ENCODE assay signal across 2 cellular contexts in the genomic region with DNA sequence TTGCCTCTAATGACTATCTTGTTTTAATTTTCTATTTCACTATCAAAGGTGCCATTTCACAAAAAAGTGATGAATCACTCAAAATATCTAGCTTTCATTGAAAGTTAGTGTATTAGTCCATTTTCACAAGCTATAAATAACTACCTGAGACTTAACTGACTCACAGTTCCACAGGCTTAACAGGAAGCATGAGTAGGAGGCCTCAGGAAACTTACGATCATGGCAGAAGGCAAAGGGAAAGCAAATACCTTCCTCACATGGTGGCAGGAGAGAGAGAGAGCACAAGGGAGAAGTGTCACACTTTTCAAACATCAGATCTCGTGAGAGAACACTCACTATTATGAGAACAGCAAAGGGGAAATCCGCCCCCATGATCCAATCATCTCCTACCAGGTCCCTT.
TF ChIP-seq lines count a peak whose summit lies in the region.

No MANE protein-coding gene starts in this region.

TF ChIP-seq in SK-N-SH, 30 proteins besides CTCF, POLR2A, EP300 and RAD21 (continued from another document):
- TF ChIP-seq USF1 (IDR thresholded peaks at IDR 0.05; ENCODE audit: borderline replicate concordance, low read depth) (no peak), RFX5 (IDR thresholded peaks at IDR 0.05; ENCODE audit: low read length) (no peak), TEAD4 (IDR thresholded peaks at IDR 0.05; ENCODE audit: borderline replicate concordance, insufficient read depth) (no peak), SIN3A (IDR thresholded peaks at IDR 0.05; ENCODE audit: borderline replicate concordance, low read depth, low read length) (no peak), JUND (IDR thresholded peaks at IDR 0.05) (no peak), EZH2phosphoT487 (IDR thresholded peaks at IDR 0.05; ENCODE audit: borderline replicate concordance, low read depth) (no peak), IRF3 (IDR thresholded peaks at IDR 0.05; ENCODE audit: low read depth, low read length) (no peak), NFIC (IDR thresholded peaks at IDR 0.05; ENCODE audit: borderline replicate concordance) (no peak)
- TF ChIP-seq, protein P1, sequence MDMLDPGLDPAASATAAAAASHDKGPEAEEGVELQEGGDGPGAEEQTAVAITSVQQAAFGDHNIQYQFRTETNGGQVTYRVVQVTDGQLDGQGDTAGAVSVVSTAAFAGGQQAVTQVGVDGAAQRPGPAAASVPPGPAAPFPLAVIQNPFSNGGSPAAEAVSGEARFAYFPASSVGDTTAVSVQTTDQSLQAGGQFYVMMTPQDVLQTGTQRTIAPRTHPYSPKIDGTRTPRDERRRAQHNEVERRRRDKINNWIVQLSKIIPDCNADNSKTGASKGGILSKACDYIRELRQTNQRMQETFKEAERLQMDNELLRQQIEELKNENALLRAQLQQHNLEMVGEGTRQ (IDR thresholded peaks at IDR 0.05; ENCODE audit: borderline replicate concordance, low read depth, low read length): no peak

TF ChIP-seq in SK-N-SH treated with all-trans-retinoic acid at 6 μM for 48 hours, 23 proteins besides CTCF, POLR2A, EP300 and RAD21 (continued from another document):
- TF ChIP-seq, protein P2, sequence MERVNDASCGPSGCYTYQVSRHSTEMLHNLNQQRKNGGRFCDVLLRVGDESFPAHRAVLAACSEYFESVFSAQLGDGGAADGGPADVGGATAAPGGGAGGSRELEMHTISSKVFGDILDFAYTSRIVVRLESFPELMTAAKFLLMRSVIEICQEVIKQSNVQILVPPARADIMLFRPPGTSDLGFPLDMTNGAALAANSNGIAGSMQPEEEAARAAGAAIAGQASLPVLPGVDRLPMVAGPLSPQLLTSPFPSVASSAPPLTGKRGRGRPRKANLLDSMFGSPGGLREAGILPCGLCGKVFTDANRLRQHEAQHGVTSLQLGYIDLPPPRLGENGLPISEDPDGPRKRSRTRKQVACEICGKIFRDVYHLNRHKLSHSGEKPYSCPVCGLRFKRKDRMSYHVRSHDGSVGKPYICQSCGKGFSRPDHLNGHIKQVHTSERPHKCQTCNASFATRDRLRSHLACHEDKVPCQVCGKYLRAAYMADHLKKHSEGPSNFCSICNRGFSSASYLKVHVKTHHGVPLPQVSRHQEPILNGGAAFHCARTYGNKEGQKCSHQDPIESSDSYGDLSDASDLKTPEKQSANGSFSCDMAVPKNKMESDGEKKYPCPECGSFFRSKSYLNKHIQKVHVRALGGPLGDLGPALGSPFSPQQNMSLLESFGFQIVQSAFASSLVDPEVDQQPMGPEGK (CRISPR knock-in tag; IDR thresholded peaks at IDR 0.05; ENCODE audit: borderline replicate concordance): no peak
- no peak for TF ChIP-seq ZNF565 (CRISPR knock-in tag; conservative IDR thresholded peaks at IDR 0.05; ENCODE audit: low read depth)
- no peak for TF ChIP-seq ZNF8 (CRISPR knock-in tag; IDR thresholded peaks at IDR 0.05)
- TF ChIP-seq BACH2 (CRISPR knock-in tag; IDR thresholded peaks at IDR 0.05; ENCODE audit: borderline replicate concordance): no peak
- TF ChIP-seq GLIS3 (CRISPR knock-in tag; IDR thresholded peaks at IDR 0.05): no peak
- TF ChIP-seq ZFP30 (CRISPR knock-in tag; IDR thresholded peaks at IDR 0.05): no peak
- TF ChIP-seq, protein P3, sequence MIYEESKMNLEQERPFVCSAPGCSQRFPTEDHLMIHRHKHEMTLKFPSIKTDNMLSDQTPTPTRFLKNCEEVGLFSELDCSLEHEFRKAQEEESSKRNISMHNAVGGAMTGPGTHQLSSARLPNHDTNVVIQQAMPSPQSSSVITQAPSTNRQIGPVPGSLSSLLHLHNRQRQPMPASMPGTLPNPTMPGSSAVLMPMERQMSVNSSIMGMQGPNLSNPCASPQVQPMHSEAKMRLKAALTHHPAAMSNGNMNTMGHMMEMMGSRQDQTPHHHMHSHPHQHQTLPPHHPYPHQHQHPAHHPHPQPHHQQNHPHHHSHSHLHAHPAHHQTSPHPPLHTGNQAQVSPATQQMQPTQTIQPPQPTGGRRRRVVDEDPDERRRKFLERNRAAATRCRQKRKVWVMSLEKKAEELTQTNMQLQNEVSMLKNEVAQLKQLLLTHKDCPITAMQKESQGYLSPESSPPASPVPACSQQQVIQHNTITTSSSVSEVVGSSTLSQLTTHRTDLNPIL (CRISPR knock-in tag; IDR thresholded peaks at IDR 0.05; ENCODE audit: low read depth): no peak
- TF ChIP-seq TOX (CRISPR knock-in tag; IDR thresholded peaks at IDR 0.05; ENCODE audit: borderline replicate concordance): no peak
